ENCODE assay signal across 36 cellular contexts in genomic region chr15:71880276-71880675, GRCh38.
"Had no signal": no experiment of that assay in that cellular context is flagged by ENCODE, and none has a peak within 500 bp of the region (broad histone marks: within the 10 kb centered on the region; RNA-seq: fewer than 3 reads in every experiment).

No MANE protein-coding gene starts in this region.

- H3K9me3 ChIP-seq: ascending aorta had no signal

- H3K27ac ChIP-seq: ascending aorta, WERI-Rb-1 had no signal

- ATAC-seq: activated CD4-positive, alpha-beta T cell treated with anti-CD3 and anti-CD28 coated beads for 36 hours; activated CD4-positive, CD25-positive, alpha-beta regulatory T cell treated with anti-CD3 and anti-CD28 coated beads, Interleukin-2, amount 50 U/mL, for 24 hours; activated CD8-positive, alpha-beta memory T cell treated with anti-CD3 and anti-CD28 coated beads, Interleukin-2, amount 10 ng/mL, durations not matched to agents 7 days and 5 days; activated CD8-positive, alpha-beta T cell treated with anti-CD3 and anti-CD28 coated beads, Interleukin-2, amount 10 ng/mL, durations not matched to agents 7 days and 5 days; activated naive CD8-positive, alpha-beta T cell treated with anti-CD3 and anti-CD28 coated beads, Interleukin-2, amount 50 U/mL, for 24 hours; WTC11 had no signal

- DNase-seq: activated CD4-positive, alpha-beta memory T cell treated with anti-CD3 and anti-CD28 coated beads, Interleukin-2, amount 10 ng/mL, durations not matched to agents 7 days and 5 days; activated CD4-positive, alpha-beta T cell treated with anti-CD3 and anti-CD28 coated beads for 1 hour; activated CD4-positive, alpha-beta T cell treated with anti-CD3 and anti-CD28 coated beads for 36 hours; activated CD4-positive, alpha-beta T cell treated with anti-CD3 and anti-CD28 coated beads for 48 hours; activated CD4-positive, alpha-beta T cell treated with anti-CD3 and anti-CD28 coated beads, Interleukin-2, amount 10 ng/mL, durations not matched to agents 7 days and 5 days; activated CD4-positive, alpha-beta T cell treated with anti-CD3 and anti-CD28 coated beads, Interleukin-2, amount 50 U/mL, for 48 hours; activated CD4-positive, CD25-positive, alpha-beta regulatory T cell; activated CD8-positive, alpha-beta memory T cell treated with anti-CD3 and anti-CD28 coated beads for 24 hours; activated CD8-positive, alpha-beta memory T cell treated with anti-CD3 and anti-CD28 coated beads, Interleukin-2, amount 10 ng/mL, durations not matched to agents 7 days and 5 days; activated CD8-positive, alpha-beta memory T cell treated with anti-CD3 and anti-CD28 coated beads, Interleukin-2, amount 50 U/mL, for 48 hours; activated CD8-positive, alpha-beta T cell treated with anti-CD3 and anti-CD28 coated beads, Interleukin-2, amount 10 ng/mL, durations not matched to agents 7 days and 5 days; activated effector memory CD4-positive, alpha-beta T cell treated with Interleukin-2 at 50 U/mL for 16 hours; activated gamma-delta T cell; activated naive CD4-positive, alpha-beta T cell treated with anti-CD3 and anti-CD28 coated beads, Interleukin-2, amount 10 ng/mL, durations not matched to agents 7 days and 5 days; activated naive CD4-positive, alpha-beta T cell treated with Interleukin-2 at 50 U/mL for 16 hours; activated naive CD8-positive, alpha-beta T cell treated with anti-CD3 and anti-CD28 coated beads, Interleukin-2, amount 10 ng/mL, durations not matched to agents 7 days and 5 days; activated naive CD8-positive, alpha-beta T cell treated with anti-CD3 and anti-CD28 coated beads, Interleukin-2, amount 50 U/mL, for 24 hours; activated T-cell treated with anti-CD3 and anti-CD28 coated beads, Interleukin-2, amount 50 U/mL, for 24 hours; activated T-cell treated with anti-CD3 and anti-CD28 coated beads, Interleukin-2, amount 50 U/mL, for 48 hours; amygdala; anterior cingulate cortex; central memory CD4-positive, alpha-beta T cell; SW 1271; T-helper 1 cell; T-helper 2 cell; T-helper 9 cell; WERI-Rb-1 had no signal

- H3K4me1 ChIP-seq: ascending aorta had no signal

- H3K4me3 Mint-ChIP-seq: activated CD4-positive, alpha-beta memory T cell treated with anti-CD3 and anti-CD28 coated beads, Interleukin-2, amount 10 ng/mL, durations not matched to agents 7 days and 5 days; activated CD4-positive, alpha-beta T cell treated with anti-CD3 and anti-CD28 coated beads for 36 hours; activated CD4-positive, alpha-beta T cell treated with anti-CD3 and anti-CD28 coated beads, Interleukin-2, amount 10 ng/mL, durations not matched to agents 7 days and 5 days; activated CD8-positive, alpha-beta memory T cell treated with anti-CD3 and anti-CD28 coated beads, Interleukin-2, amount 10 ng/mL, durations not matched to agents 7 days and 5 days; activated CD8-positive, alpha-beta T cell treated with anti-CD3 and anti-CD28 coated beads, Interleukin-2, amount 10 ng/mL, durations not matched to agents 7 days and 5 days; activated naive CD4-positive, alpha-beta T cell treated with anti-CD3 and anti-CD28 coated beads, Interleukin-2, amount 10 ng/mL, durations not matched to agents 7 days and 5 days; activated naive CD4-positive, alpha-beta T cell treated with anti-CD3 and anti-CD28 coated beads, Interleukin-2, amount 50 U/mL, for 24 hours; activated naive CD8-positive, alpha-beta T cell; activated naive CD8-positive, alpha-beta T cell treated with anti-CD3 and anti-CD28 coated beads, Interleukin-2, amount 10 ng/mL, durations not matched to agents 7 days and 5 days; activated naive CD8-positive, alpha-beta T cell treated with anti-CD3 and anti-CD28 coated beads, Interleukin-2, amount 50 U/mL, for 24 hours; activated T-cell treated with anti-CD3 and anti-CD28 coated beads, Interleukin-2, amount 50 U/mL, for 24 hours; brain; T-helper 1 cell treated with Interleukin-12 subunit alpha and Interleukin-12 subunit beta and Interleukin-4 antibody, amounts not matched to agents 30 μg/mL and 1 μg/mL, for 36 hours; T-helper 2 cell treated with Interferon-gamma antibody and Interleukin-4, amounts not matched to agents 5 μg/mL and 100 μg/mL, for 36 hours; WTC11 had no signal

- H3K4me1 Mint-ChIP-seq: activated CD4-positive, alpha-beta memory T cell treated with anti-CD3 and anti-CD28 coated beads, Interleukin-2, amount 10 ng/mL, durations not matched to agents 7 days and 5 days; activated CD4-positive, alpha-beta T cell treated with anti-CD3 and anti-CD28 coated beads for 36 hours; activated CD4-positive, alpha-beta T cell treated with anti-CD3 and anti-CD28 coated beads, Interleukin-2, amount 10 ng/mL, durations not matched to agents 7 days and 5 days; activated CD8-positive, alpha-beta memory T cell treated with anti-CD3 and anti-CD28 coated beads, Interleukin-2, amount 10 ng/mL, durations not matched to agents 7 days and 5 days; activated naive CD4-positive, alpha-beta T cell treated with anti-CD3 and anti-CD28 coated beads, Interleukin-2, amount 10 ng/mL, durations not matched to agents 7 days and 5 days; activated naive CD4-positive, alpha-beta T cell treated with anti-CD3 and anti-CD28 coated beads, Interleukin-2, amount 50 U/mL, for 24 hours; activated naive CD8-positive, alpha-beta T cell treated with anti-CD3 and anti-CD28 coated beads, Interleukin-2, amount 10 ng/mL, durations not matched to agents 7 days and 5 days; activated naive CD8-positive, alpha-beta T cell treated with anti-CD3 and anti-CD28 coated beads, Interleukin-2, amount 50 U/mL, for 24 hours; brain had no signal

- H3K9me3 Mint-ChIP-seq: activated CD4-positive, alpha-beta memory T cell treated with anti-CD3 and anti-CD28 coated beads, Interleukin-2, amount 10 ng/mL, durations not matched to agents 7 days and 5 days; activated CD4-positive, alpha-beta T cell treated with anti-CD3 and anti-CD28 coated beads, Interleukin-2, amount 10 ng/mL, durations not matched to agents 7 days and 5 days; activated naive CD4-positive, alpha-beta T cell treated with anti-CD3 and anti-CD28 coated beads, Interleukin-2, amount 10 ng/mL, durations not matched to agents 7 days and 5 days; activated naive CD4-positive, alpha-beta T cell treated with anti-CD3 and anti-CD28 coated beads, Interleukin-2, amount 50 U/mL, for 24 hours; activated naive CD8-positive, alpha-beta T cell treated with anti-CD3 and anti-CD28 coated beads, Interleukin-2, amount 10 ng/mL, durations not matched to agents 7 days and 5 days; activated naive CD8-positive, alpha-beta T cell treated with anti-CD3 and anti-CD28 coated beads, Interleukin-2, amount 50 U/mL, for 24 hours; activated T-cell treated with anti-CD3 and anti-CD28 coated beads, Interleukin-2, amount 50 U/mL, for 24 hours; activated T-helper 2 cell treated with anti-CD3 and anti-CD28 coated beads, Interferon-gamma antibody, Interleukin-2, Interleukin-4, amounts not matched to agents 10 μg/mL and 5 μg/mL and 100 μg/mL, durations not matched to agents 14 hours and 24 hours and 36 hours; brain; T-helper 1 cell treated with Interleukin-12 subunit alpha and Interleukin-12 subunit beta and Interleukin-4 antibody, amounts not matched to agents 30 μg/mL and 1 μg/mL, for 36 hours; T-helper 2 cell treated with Interferon-gamma antibody and Interleukin-4, amounts not matched to agents 5 μg/mL and 100 μg/mL, for 36 hours; WTC11 had no signal

- H3K36me3 ChIP-seq: WERI-Rb-1 had no signal

- H3K27ac Mint-ChIP-seq: activated CD4-positive, alpha-beta memory T cell treated with anti-CD3 and anti-CD28 coated beads, Interleukin-2, amount 10 ng/mL, durations not matched to agents 7 days and 5 days; activated CD4-positive, alpha-beta T cell treated with anti-CD3 and anti-CD28 coated beads for 36 hours; activated CD4-positive, alpha-beta T cell treated with anti-CD3 and anti-CD28 coated beads, Interleukin-2, amount 10 ng/mL, durations not matched to agents 7 days and 5 days; activated CD8-positive, alpha-beta memory T cell treated with anti-CD3 and anti-CD28 coated beads, Interleukin-2, amount 10 ng/mL, durations not matched to agents 7 days and 5 days; activated CD8-positive, alpha-beta T cell treated with anti-CD3 and anti-CD28 coated beads, Interleukin-2, amount 10 ng/mL, durations not matched to agents 7 days and 5 days; activated naive CD4-positive, alpha-beta T cell treated with anti-CD3 and anti-CD28 coated beads, Interleukin-2, amount 10 ng/mL, durations not matched to agents 7 days and 5 days; activated naive CD4-positive, alpha-beta T cell treated with anti-CD3 and anti-CD28 coated beads, Interleukin-2, amount 50 U/mL, for 24 hours; activated naive CD8-positive, alpha-beta T cell; activated naive CD8-positive, alpha-beta T cell treated with anti-CD3 and anti-CD28 coated beads, Interleukin-2, amount 10 ng/mL, durations not matched to agents 7 days and 5 days; activated naive CD8-positive, alpha-beta T cell treated with anti-CD3 and anti-CD28 coated beads, Interleukin-2, amount 50 U/mL, for 24 hours; activated T-cell treated with anti-CD3 and anti-CD28 coated beads, Interleukin-2, amount 50 U/mL, for 24 hours; activated T-helper 2 cell treated with anti-CD3 and anti-CD28 coated beads, Interferon-gamma antibody, Interleukin-2, Interleukin-4, amounts not matched to agents 10 μg/mL and 5 μg/mL and 100 μg/mL, durations not matched to agents 14 hours and 24 hours and 36 hours; brain; T-helper 1 cell treated with Interleukin-12 subunit alpha and Interleukin-12 subunit beta and Interleukin-4 antibody, amounts not matched to agents 30 μg/mL and 1 μg/mL, for 36 hours; T-helper 2 cell treated with Interferon-gamma antibody and Interleukin-4, amounts not matched to agents 5 μg/mL and 100 μg/mL, for 36 hours; WTC11 had no signal

- H3K27me3 ChIP-seq: ascending aorta had no signal

- H3K4me3 ChIP-seq: ascending aorta had no signal

- H3K27me3 Mint-ChIP-seq: activated CD4-positive, alpha-beta memory T cell treated with anti-CD3 and anti-CD28 coated beads, Interleukin-2, amount 10 ng/mL, durations not matched to agents 7 days and 5 days; activated CD4-positive, alpha-beta T cell treated with anti-CD3 and anti-CD28 coated beads for 36 hours; activated CD4-positive, alpha-beta T cell treated with anti-CD3 and anti-CD28 coated beads, Interleukin-2, amount 10 ng/mL, durations not matched to agents 7 days and 5 days; activated CD8-positive, alpha-beta memory T cell treated with anti-CD3 and anti-CD28 coated beads, Interleukin-2, amount 10 ng/mL, durations not matched to agents 7 days and 5 days; activated naive CD4-positive, alpha-beta T cell treated with anti-CD3 and anti-CD28 coated beads, Interleukin-2, amount 10 ng/mL, durations not matched to agents 7 days and 5 days; activated naive CD4-positive, alpha-beta T cell treated with anti-CD3 and anti-CD28 coated beads, Interleukin-2, amount 50 U/mL, for 24 hours; activated naive CD8-positive, alpha-beta T cell; activated naive CD8-positive, alpha-beta T cell treated with anti-CD3 and anti-CD28 coated beads, Interleukin-2, amount 10 ng/mL, durations not matched to agents 7 days and 5 days; activated naive CD8-positive, alpha-beta T cell treated with anti-CD3 and anti-CD28 coated beads, Interleukin-2, amount 50 U/mL, for 24 hours; activated T-cell treated with anti-CD3 and anti-CD28 coated beads, Interleukin-2, amount 50 U/mL, for 24 hours; brain had no signal
